In the genomic region with DNA sequence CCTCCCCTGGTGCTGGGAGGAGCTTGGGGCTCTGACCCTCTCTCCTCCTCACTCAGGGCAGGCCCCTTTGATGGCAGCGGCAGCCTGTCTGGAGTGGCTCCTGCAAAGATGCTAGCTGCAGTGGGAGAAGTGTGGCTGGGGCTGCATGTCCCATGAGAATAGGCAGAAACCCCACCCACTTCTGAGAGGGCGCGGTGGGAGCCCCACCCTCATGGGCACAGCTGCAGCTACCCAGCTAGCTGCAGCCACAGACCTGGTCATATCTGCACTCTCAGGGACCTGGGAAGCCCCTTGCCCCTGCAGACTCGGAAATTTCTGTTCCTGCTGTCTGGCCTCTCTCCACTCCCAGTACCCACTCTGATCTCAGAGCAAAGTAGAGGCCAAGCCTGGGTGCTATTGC, we compare ENCODE assay signal across 27 cellular contexts.
"Had no signal": no experiment of that assay in that cellular context is flagged by ENCODE, and none has a peak within 500 bp of the region (broad histone marks: within the 10 kb centered on the region; RNA-seq: fewer than 3 reads in every experiment).

No MANE protein-coding gene starts in this region.

- H3K4me3 Mint-ChIP-seq: activated CD4-positive, alpha-beta T cell treated with anti-CD3 and anti-CD28 coated beads for 36 hours; activated CD4-positive, alpha-beta T cell treated with anti-CD3 and anti-CD28 coated beads, Interleukin-2, amount 10 ng/mL, durations not matched to agents 7 days and 5 days; activated CD8-positive, alpha-beta T cell treated with anti-CD3 and anti-CD28 coated beads, Interleukin-2, amount 10 ng/mL, durations not matched to agents 7 days and 5 days; activated T-cell treated with anti-CD3 and anti-CD28 coated beads, Interleukin-2, amount 50 U/mL, for 24 hours; IgD-negative memory B cell; WTC11 had no signal

- H3K27ac ChIP-seq: brain microvascular endothelial cell, SJCRH30, SK-N-MC had no signal

- H3K27me3 ChIP-seq: brain microvascular endothelial cell, SJCRH30 had no signal

- H3K27me3 Mint-ChIP-seq: activated CD4-positive, alpha-beta T cell treated with anti-CD3 and anti-CD28 coated beads for 36 hours; activated CD4-positive, alpha-beta T cell treated with anti-CD3 and anti-CD28 coated beads, Interleukin-2, amount 10 ng/mL, durations not matched to agents 7 days and 5 days; activated T-cell treated with anti-CD3 and anti-CD28 coated beads, Interleukin-2, amount 50 U/mL, for 24 hours; IgD-negative memory B cell had no signal

- H3K4me1 ChIP-seq: SJCRH30 had no signal

- H3K4me3 ChIP-seq: SJCRH30, SK-N-MC had no signal

- H3K36me3 ChIP-seq: brain microvascular endothelial cell, SJCRH30 had no signal

- H3K27ac Mint-ChIP-seq: activated CD4-positive, alpha-beta T cell treated with anti-CD3 and anti-CD28 coated beads for 36 hours; activated CD4-positive, alpha-beta T cell treated with anti-CD3 and anti-CD28 coated beads, Interleukin-2, amount 10 ng/mL, durations not matched to agents 7 days and 5 days; activated CD8-positive, alpha-beta T cell treated with anti-CD3 and anti-CD28 coated beads, Interleukin-2, amount 10 ng/mL, durations not matched to agents 7 days and 5 days; activated naive CD4-positive, alpha-beta T cell treated with anti-CD3 and anti-CD28 coated beads, Interleukin-2, amount 50 U/mL, for 72 hours; activated T-cell treated with anti-CD3 and anti-CD28 coated beads, Interleukin-2, amount 50 U/mL, for 24 hours; activated T-helper 2 cell treated with anti-CD3 and anti-CD28 coated beads, Interferon-gamma antibody, Interleukin-2, Interleukin-4, amounts not matched to agents 10 μg/mL and 5 μg/mL and 100 μg/mL, durations not matched to agents 14 hours and 24 hours and 36 hours; IgD-negative memory B cell; WTC11 had no signal

- H3K4me1 Mint-ChIP-seq: activated CD4-positive, alpha-beta T cell treated with anti-CD3 and anti-CD28 coated beads, Interleukin-2, amount 10 ng/mL, durations not matched to agents 7 days and 5 days; IgD-negative memory B cell had no signal

- DNase-seq: activated CD4-positive, alpha-beta T cell treated with anti-CD3 and anti-CD28 coated beads for 36 hours; activated CD4-positive, alpha-beta T cell treated with anti-CD3 and anti-CD28 coated beads, Interleukin-2, amount 10 ng/mL, durations not matched to agents 7 days and 5 days; activated CD4-positive, alpha-beta T cell treated with anti-CD3 and anti-CD28 coated beads, Interleukin-2, amount 50 U/mL, for 48 hours; activated CD8-positive, alpha-beta T cell treated with anti-CD3 and anti-CD28 coated beads, Interleukin-2, amount 10 ng/mL, durations not matched to agents 7 days and 5 days; activated gamma-delta T cell; activated naive CD4-positive, alpha-beta T cell treated with Interleukin-2 at 50 U/mL for 16 hours; activated T-cell treated with anti-CD3 and anti-CD28 coated beads, Interleukin-2, amount 50 U/mL, for 24 hours; amniotic stem cell; aorta; brain microvascular endothelial cell; central memory CD4-positive, alpha-beta T cell; Karpas-422; KBM-7; NCI-H1105; NCI-H1417 treated with DMSO at 0.1 percent for 48 hours; NCI-H1694; NCI-H1930; NCI-H345; NCI-H524 treated with DMSO at 0.1 percent for 48 hours; SHP77; SJCRH30; T1000 had no signal
